ENCODE assay signal across 1 cellular context in genomic region chr1:200409761-200410565, GRCh38.
TF ChIP-seq lines count a peak whose summit lies in the region.

A gene with protein sequence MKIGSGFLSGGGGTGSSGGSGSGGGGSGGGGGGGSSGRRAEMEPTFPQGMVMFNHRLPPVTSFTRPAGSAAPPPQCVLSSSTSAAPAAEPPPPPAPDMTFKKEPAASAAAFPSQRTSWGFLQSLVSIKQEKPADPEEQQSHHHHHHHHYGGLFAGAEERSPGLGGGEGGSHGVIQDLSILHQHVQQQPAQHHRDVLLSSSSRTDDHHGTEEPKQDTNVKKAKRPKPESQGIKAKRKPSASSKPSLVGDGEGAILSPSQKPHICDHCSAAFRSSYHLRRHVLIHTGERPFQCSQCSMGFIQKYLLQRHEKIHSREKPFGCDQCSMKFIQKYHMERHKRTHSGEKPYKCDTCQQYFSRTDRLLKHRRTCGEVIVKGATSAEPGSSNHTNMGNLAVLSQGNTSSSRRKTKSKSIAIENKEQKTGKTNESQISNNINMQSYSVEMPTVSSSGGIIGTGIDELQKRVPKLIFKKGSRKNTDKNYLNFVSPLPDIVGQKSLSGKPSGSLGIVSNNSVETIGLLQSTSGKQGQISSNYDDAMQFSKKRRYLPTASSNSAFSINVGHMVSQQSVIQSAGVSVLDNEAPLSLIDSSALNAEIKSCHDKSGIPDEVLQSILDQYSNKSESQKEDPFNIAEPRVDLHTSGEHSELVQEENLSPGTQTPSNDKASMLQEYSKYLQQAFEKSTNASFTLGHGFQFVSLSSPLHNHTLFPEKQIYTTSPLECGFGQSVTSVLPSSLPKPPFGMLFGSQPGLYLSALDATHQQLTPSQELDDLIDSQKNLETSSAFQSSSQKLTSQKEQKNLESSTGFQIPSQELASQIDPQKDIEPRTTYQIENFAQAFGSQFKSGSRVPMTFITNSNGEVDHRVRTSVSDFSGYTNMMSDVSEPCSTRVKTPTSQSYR (minus strand): TSS chr1:200410036. CDS start chr1:200409705, 331 bp downstream.

TF ChIP-seq in HEK293, 187 proteins besides CTCF, POLR2A, EP300 and RAD21 (continued from another document):
- TF ChIP-seq, protein P1, sequence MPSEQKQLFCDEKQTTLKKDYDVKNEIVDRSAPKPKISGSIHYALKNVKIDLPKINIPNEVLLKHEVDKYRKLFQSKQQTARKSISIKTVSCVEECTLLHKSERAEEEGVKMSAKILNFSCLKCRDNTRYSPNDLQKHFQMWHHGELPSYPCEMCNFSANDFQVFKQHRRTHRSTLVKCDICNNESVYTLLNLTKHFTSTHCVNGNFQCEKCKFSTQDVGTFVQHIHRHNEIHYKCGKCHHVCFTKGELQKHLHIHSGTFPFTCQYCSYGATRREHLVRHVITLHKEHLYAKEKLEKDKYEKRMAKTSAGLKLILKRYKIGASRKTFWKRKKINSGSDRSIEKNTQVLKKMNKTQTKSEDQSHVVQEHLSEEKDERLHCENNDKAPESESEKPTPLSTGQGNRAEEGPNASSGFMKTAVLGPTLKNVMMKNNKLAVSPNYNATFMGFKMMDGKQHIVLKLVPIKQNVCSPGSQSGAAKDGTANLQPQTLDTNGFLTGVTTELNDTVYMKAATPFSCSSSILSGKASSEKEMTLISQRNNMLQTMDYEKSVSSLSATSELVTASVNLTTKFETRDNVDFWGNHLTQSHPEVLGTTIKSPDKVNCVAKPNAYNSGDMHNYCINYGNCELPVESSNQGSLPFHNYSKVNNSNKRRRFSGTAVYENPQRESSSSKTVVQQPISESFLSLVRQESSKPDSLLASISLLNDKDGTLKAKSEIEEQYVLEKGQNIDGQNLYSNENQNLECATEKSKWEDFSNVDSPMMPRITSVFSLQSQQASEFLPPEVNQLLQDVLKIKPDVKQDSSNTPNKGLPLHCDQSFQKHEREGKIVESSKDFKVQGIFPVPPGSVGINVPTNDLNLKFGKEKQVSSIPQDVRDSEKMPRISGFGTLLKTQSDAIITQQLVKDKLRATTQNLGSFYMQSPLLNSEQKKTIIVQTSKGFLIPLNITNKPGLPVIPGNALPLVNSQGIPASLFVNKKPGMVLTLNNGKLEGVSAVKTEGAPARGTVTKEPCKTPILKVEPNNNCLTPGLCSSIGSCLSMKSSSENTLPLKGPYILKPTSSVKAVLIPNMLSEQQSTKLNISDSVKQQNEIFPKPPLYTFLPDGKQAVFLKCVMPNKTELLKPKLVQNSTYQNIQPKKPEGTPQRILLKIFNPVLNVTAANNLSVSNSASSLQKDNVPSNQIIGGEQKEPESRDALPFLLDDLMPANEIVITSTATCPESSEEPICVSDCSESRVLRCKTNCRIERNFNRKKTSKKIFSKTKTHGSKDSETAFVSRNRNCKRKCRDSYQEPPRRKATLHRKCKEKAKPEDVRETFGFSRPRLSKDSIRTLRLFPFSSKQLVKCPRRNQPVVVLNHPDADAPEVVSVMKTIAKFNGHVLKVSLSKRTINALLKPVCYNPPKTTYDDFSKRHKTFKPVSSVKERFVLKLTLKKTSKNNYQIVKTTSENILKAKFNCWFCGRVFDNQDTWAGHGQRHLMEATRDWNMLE (tag by site-specific recombination; conservative IDR thresholded peaks at IDR 0.05; ENCODE audit: low read depth): no peak
- no peak for TF ChIP-seq ZNF133 (tag by site-specific recombination; IDR thresholded peaks at IDR 0.05)
- TF ChIP-seq ZNF660 (tag by site-specific recombination; IDR thresholded peaks at IDR 0.05): no peak
- no peak for TF ChIP-seq ZNF19 (tag by site-specific recombination; IDR thresholded peaks at IDR 0.05; ENCODE audit: low read depth)
- TF ChIP-seq PATZ1 (tag by site-specific recombination; IDR thresholded peaks at IDR 0.05): peak; percentile 80
